10 cellular contexts compared by ENCODE assay signal in genomic region chr10:89836840-89837172, GRCh38.
DNase-seq lines count a peak whose midpoint lies in the region; ATAC-seq and TF ChIP-seq lines count a peak whose summit lies in the region.
"Had no signal": no experiment of that assay in that cellular context is flagged by ENCODE, and none has a peak within 500 bp of the region (broad histone marks: within the 10 kb centered on the region; RNA-seq: fewer than 3 reads in every experiment).

No MANE protein-coding gene starts in this region.

- H3K4me3 ChIP-seq in breast epithelium (peak overlapping the region; percentile 48 to 72 (median 54)), OCI-LY7 (ENCODE audit: low read depth, low read length, poor library complexity, severe bottlenecking) (no peak overlapping the region)
- peak overlapping the region; percentile 67 for H3K4me3 ChIP-seq in effector memory CD4-positive, alpha-beta T cell (ENCODE audit: insufficient read depth, low read depth, low read length, poor library complexity, severe bottlenecking)

- no peak overlapping the region for H3K4me3 Mint-ChIP-seq in MCF 10A (ENCODE audit: unreplicated experiment)
- H3K4me3 Mint-ChIP-seq in natural killer cell: peak overlapping the region; percentile 85

- intact Hi-C loops in breast epithelium (cut with DNase I; ENCODE audit: low total_unique reads): no loop called here
- intact Hi-C loops in MCF 10A (cut with micrococcal nuclease): no loop called here
- intact Hi-C loops in natural killer cell (cut with micrococcal nuclease): no loop called here
- intact Hi-C loops in OCI-LY7 (cut with micrococcal nuclease; ENCODE audit: unreplicated experiment): no loop called here

- no peaks in the 10 kb centered on the region for H3K27me3 Mint-ChIP-seq in MCF 10A (ENCODE audit: insufficient read depth, unreplicated experiment)
- peaks cover 13 to 15% of the 10 kb centered on the region in 2 donors for H3K27me3 Mint-ChIP-seq in natural killer cell (ENCODE audit: low read depth in 2 of 2)

- H3K9me3 ChIP-seq in breast epithelium: peaks cover 0 to 6% of the 10 kb centered on the region in 2 donors
- H3K9me3 ChIP-seq in effector memory CD4-positive, alpha-beta T cell (ENCODE audit: control insufficient read depth, low read length): no peaks in the 10 kb centered on the region
- H3K9me3 ChIP-seq in OCI-LY7 (ENCODE audit: low read length): no peaks in the 10 kb centered on the region

- POLR2A ChIA-PET in MCF 10A (lab: Yijun Ruan, JAX): no interaction called here
- POLR2A ChIA-PET in OCI-LY7 (lab: Charles Lee): no interaction called here

- BruUV-seq in MCF 10A (replicated peaks; lab: Mats Ljungman, UMichigan) (no TSS peak), OCI-LY7 (replicated peaks; lab: Mats Ljungman, UMichigan) (no TSS peak)

- ATAC-seq in natural killer cell: peak in 1 of 3 donors; percentile 13

- TF ChIP-seq CTCF in breast epithelium (IDR thresholded peaks at IDR 0.05): no peak
- TF ChIP-seq CTCF in MCF 10A (IDR thresholded peaks at IDR 0.05; ENCODE audit: unreplicated experiment): no peak
- TF ChIP-seq CTCF in natural killer cell (IDR thresholded peaks at IDR 0.05): no peak
- no peak for TF ChIP-seq CTCF in OCI-LY7 (conservative IDR thresholded peaks at IDR 0.05; ENCODE audit: low read length)

- no peaks in the 10 kb centered on the region for H3K9me2 ChIP-seq in OCI-LY7 (ENCODE audit: insufficient read depth, low read length)

- H3K4me1 ChIP-seq in breast epithelium (no peaks in the 10 kb centered on the region), OCI-LY7 (ENCODE audit: insufficient read depth, low read length, poor library complexity, severe bottlenecking) (no peaks in the 10 kb centered on the region)
- no peaks in the 10 kb centered on the region for H3K4me1 ChIP-seq in effector memory CD4-positive, alpha-beta T cell (ENCODE audit: control insufficient read depth, insufficient read depth, low read length, poor library complexity, severe bottlenecking)

- H3K27ac Mint-ChIP-seq in MCF 10A (ENCODE audit: low read depth, unreplicated experiment) (no peak overlapping the region), natural killer cell (peak overlapping the region in 1 of 2 donors; percentile 79)

- no peaks in the 10 kb centered on the region for H3K9me3 Mint-ChIP-seq in MCF 10A (ENCODE audit: unreplicated experiment)
- no peaks in the 10 kb centered on the region for H3K9me3 Mint-ChIP-seq in natural killer cell

- no peak overlapping the region for H3K4me2 ChIP-seq in OCI-LY7 (ENCODE audit: low read length)

- H3K4me1 Mint-ChIP-seq in MCF 10A (ENCODE audit: insufficient read depth, unreplicated experiment): no peaks in the 10 kb centered on the region
- H3K4me1 Mint-ChIP-seq in natural killer cell: peaks cover 17 to 25% of the 10 kb centered on the region in 2 donors

- H3K27ac ChIP-seq in breast epithelium (peak overlapping the region in 1 of 2 donors; percentile 55), OCI-LY7 (ENCODE audit: low read depth, low read length, poor library complexity, severe bottlenecking) (no peak overlapping the region)
- no peak overlapping the region for H3K27ac ChIP-seq in effector memory CD4-positive, alpha-beta T cell (ENCODE audit: insufficient read depth, low read length, poor library complexity, severe bottlenecking)

- H3K27me3 ChIP-seq in breast epithelium: no peaks in the 10 kb centered on the region
- peaks cover 3% of the 10 kb centered on the region for H3K27me3 ChIP-seq in effector memory CD4-positive, alpha-beta T cell (replicated peaks; ENCODE audit: control insufficient read depth, insufficient read depth, low read length, poor library complexity, severe bottlenecking)

- H3K36me3 Mint-ChIP-seq in MCF 10A (ENCODE audit: insufficient read depth, unreplicated experiment) (no peaks in the 10 kb centered on the region), natural killer cell (no peaks in the 10 kb centered on the region)

- H4K20me1 ChIP-seq in OCI-LY7 (ENCODE audit: insufficient read depth, low read length): no peaks in the 10 kb centered on the region

- TF ChIP-seq POLR2A in breast epithelium (IDR thresholded peaks at IDR 0.05): no peak

- no peaks in the 10 kb centered on the region for H3K79me2 ChIP-seq in OCI-LY7 (ENCODE audit: insufficient read depth, low read depth, low read length)

- DNase-seq in breast epithelium (ENCODE audit: low spot score in 2 of 2) (no peak), MCF 10A (ENCODE audit: unreplicated experiment) (no peak), natural killer cell (no peak), NCI-H1105 treated with DMSO at 0.1 percent for 48 hours (lab: John Stamatoyannopoulos, UW) (no peak), OCI-LY7 (ENCODE audit: low spot score) (no peak), ureter (ENCODE audit: low spot score) (no peak), NCI-H748 treated with DMSO at 0.1 percent for 48 hours (lab: John Stamatoyannopoulos, UW) (no peak)
- DNase-seq in effector memory CD4-positive, alpha-beta T cell: no peak
- DNase-seq: DMS 273 treated with DMSO at 0.1 percent for 48 hours, NCI-H82 had no signal

- H2AFZ ChIP-seq in OCI-LY7 (ENCODE audit: low read length): no peak overlapping the region

- H3K36me3 ChIP-seq in breast epithelium (no peaks in the 10 kb centered on the region), OCI-LY7 (ENCODE audit: insufficient read depth, low read length) (no peaks in the 10 kb centered on the region)
- no peaks in the 10 kb centered on the region for H3K36me3 ChIP-seq in effector memory CD4-positive, alpha-beta T cell (ENCODE audit: control insufficient read depth, insufficient read depth, low read length)

- CTCF ChIA-PET in MCF 10A (lab: Yijun Ruan, JAX): no interaction called here
- CTCF ChIA-PET in OCI-LY7 (lab: Charles Lee; ENCODE audit: unreplicated experiment): no interaction called here
